11 cellular contexts compared by ENCODE assay signal in genomic region chr4:52863324-52863723, GRCh38. TPM values are rescaled to one million over a fixed set of nuclear protein-coding genes. Genes with fewer than 3 reads are reported as not detected.
A peak's percentile ranks its signal among the peaks of the same experiment; 100 is the strongest.
DNase-seq lines count a peak whose midpoint lies in the region; TF ChIP-seq lines count a peak whose summit lies in the region.
"Had no signal": no experiment of that assay in that cellular context is flagged by ENCODE, and none has a peak within 500 bp of the region (broad histone marks: within the 10 kb centered on the region; RNA-seq: fewer than 3 reads in every experiment).

No MANE protein-coding gene starts in this region.

- H3K9ac ChIP-seq in HUES64 (ENCODE audit: low read depth, low read length) = peak overlapping the region; percentile 93
- H3K9ac ChIP-seq in endodermal cell (ENCODE audit: extremely low read depth, low read length, poor library complexity, severe bottlenecking) = peak overlapping the region; percentile 74
- H3K9ac ChIP-seq in neural progenitor cell = no peak overlapping the region

- H4K20me1 ChIP-seq in neural progenitor cell (ENCODE audit: low read depth) = peaks cover 7% of the 10 kb centered on the region

- H3K9me3 Mint-ChIP-seq in CD8-positive, alpha-beta memory T cell = peaks cover 0 to 4% (median 0%) of the 10 kb centered on the region in 5 donors
- H3K9me3 Mint-ChIP-seq in endodermal cell = peaks cover 6% of the 10 kb centered on the region
- peaks cover 6% of the 10 kb centered on the region for H3K9me3 Mint-ChIP-seq in neural progenitor cell

- no peak overlapping the region for H3K27ac ChIP-seq in CD8-positive, alpha-beta memory T cell (ENCODE audit: low read depth, low read length)
- H3K27ac ChIP-seq in HUES64 (ENCODE audit: low read depth, low read length) = peak overlapping the region; percentile 84; the same call in 1 of the 2 replicates
- H3K27ac ChIP-seq in endodermal cell (ENCODE audit: low read depth, low read length) = peak overlapping the region; percentile 34
- H3K27ac ChIP-seq in neural progenitor cell = no peak overlapping the region

- H3K4me3 ChIP-seq in CD8-positive, alpha-beta memory T cell (ENCODE audit: low read length) = no peak overlapping the region
- H3K4me3 ChIP-seq in HUES64 (ENCODE audit: low read length) (peak overlapping the region; percentile 92), endodermal cell (ENCODE audit: low read length) (peak overlapping the region; percentile 96), neural progenitor cell (peak overlapping the region; percentile 53)

- H3K9me3 ChIP-seq in CD8-positive, alpha-beta memory T cell (ENCODE audit: low read length) = no peaks in the 10 kb centered on the region
- H3K9me3 ChIP-seq in HUES64 (ENCODE audit: insufficient read depth, low read depth, low read length) = peaks cover 4% of the 10 kb centered on the region; the same call in 1 of the 2 replicates
- H3K9me3 ChIP-seq in endodermal cell (ENCODE audit: control insufficient read depth, low read length) = peaks cover 4% of the 10 kb centered on the region
- H3K9me3 ChIP-seq in neural progenitor cell (ENCODE audit: low read depth) = no peaks in the 10 kb centered on the region

- H3K79me2 ChIP-seq in neural progenitor cell (ENCODE audit: low read depth) = peaks cover 8% of the 10 kb centered on the region

- no peak for DNase-seq in CD8-positive, alpha-beta memory T cell
- peak; percentile 51 for DNase-seq in endodermal cell
- peak; percentile 43 for DNase-seq in neural progenitor cell (ENCODE audit: low spot score)
- no peak for DNase-seq in A172 (ENCODE audit: low spot score)
- no peak for DNase-seq in hypothalamus (lab: John Stamatoyannopoulos, UW)
- DNase-seq in SKM-1 (lab: John Stamatoyannopoulos, UW; ENCODE audit: unreplicated experiment) = no peak
- DNase-seq: cortex of kidney, DND-41, T-helper 9 cell had no signal

- no peaks in the 10 kb centered on the region for H3K27me3 ChIP-seq in CD8-positive, alpha-beta memory T cell (ENCODE audit: insufficient read depth, low read length, poor library complexity, severe bottlenecking)
- H3K27me3 ChIP-seq in HUES64 (ENCODE audit: insufficient read depth, low read length) = peaks cover 15% of the 10 kb centered on the region; the same call in 1 of the 2 replicates
- H3K27me3 ChIP-seq in endodermal cell (ENCODE audit: control insufficient read depth, insufficient read depth, low read length, poor library complexity, severe bottlenecking) = no peaks in the 10 kb centered on the region
- peaks cover 30% of the 10 kb centered on the region for H3K27me3 ChIP-seq in neural progenitor cell

- peak overlapping the region in 6 of 7 donors; percentile 23 to 83 (median 38) for H3K4me3 Mint-ChIP-seq in CD8-positive, alpha-beta memory T cell
- H3K4me3 Mint-ChIP-seq in endodermal cell (peak overlapping the region; percentile 75), neural progenitor cell (peak overlapping the region; percentile 87)

- TF ChIP-seq CTCF in endodermal cell (conservative IDR thresholded peaks at IDR 0.05) = no peak
- TF ChIP-seq CTCF in neural progenitor cell (IDR thresholded peaks at IDR 0.05) = no peak

- peaks cover 8 to 16% (median 9%) of the 10 kb centered on the region in 3 donors for H3K4me1 Mint-ChIP-seq in CD8-positive, alpha-beta memory T cell
- H3K4me1 Mint-ChIP-seq in endodermal cell = peaks cover 33% of the 10 kb centered on the region
- peaks cover 52% of the 10 kb centered on the region for H3K4me1 Mint-ChIP-seq in neural progenitor cell

- CTCF ChIA-PET in CD8-positive, alpha-beta memory T cell (lab: Charles Lee) = interaction anchor here (1.3 kb wide), 1 partner anchor 151 kb away, joined by 3 read pairs; no protein-coding TSS in a partner anchor

- H3K27ac Mint-ChIP-seq in CD8-positive, alpha-beta memory T cell = no peak overlapping the region
- H3K27ac Mint-ChIP-seq in endodermal cell (peak overlapping the region; percentile 58), neural progenitor cell (no peak overlapping the region)

- peaks cover 6% of the 10 kb centered on the region for H3K4me1 ChIP-seq in CD8-positive, alpha-beta memory T cell (ENCODE audit: insufficient read depth, low read length)
- peaks cover 47% of the 10 kb centered on the region for H3K4me1 ChIP-seq in HUES64 (ENCODE audit: insufficient read depth, low read length)
- H3K4me1 ChIP-seq in endodermal cell (ENCODE audit: control insufficient read depth, insufficient read depth, low read length) = no peaks in the 10 kb centered on the region
- peaks cover 16% of the 10 kb centered on the region for H3K4me1 ChIP-seq in neural progenitor cell

- H3F3A ChIP-seq in neural progenitor cell (ENCODE audit: low read depth) = peaks cover 9% of the 10 kb centered on the region

- H3K36me3 ChIP-seq in CD8-positive, alpha-beta memory T cell (ENCODE audit: insufficient read depth, low read length) = no peaks in the 10 kb centered on the region
- peaks cover 49% of the 10 kb centered on the region for H3K36me3 ChIP-seq in HUES64 (ENCODE audit: insufficient read depth, low read length)
- H3K36me3 ChIP-seq in endodermal cell (ENCODE audit: control insufficient read depth, insufficient read depth, low read length) = peaks cover 39% of the 10 kb centered on the region
- H3K36me3 ChIP-seq in neural progenitor cell = no peaks in the 10 kb centered on the region

- H3K27me3 Mint-ChIP-seq in CD8-positive, alpha-beta memory T cell = peaks cover 14 to 46% of the 10 kb centered on the region in 2 donors
- H3K27me3 Mint-ChIP-seq in endodermal cell (ENCODE audit: insufficient read depth) = peaks cover 32% of the 10 kb centered on the region
- H3K27me3 Mint-ChIP-seq in neural progenitor cell (ENCODE audit: insufficient read depth, low read depth) = peaks cover 14% of the 10 kb centered on the region

- POLR2A ChIA-PET in CD8-positive, alpha-beta memory T cell (lab: Charles Lee) = interaction anchor here (1.0 kb wide), 1 partner anchor 141 kb away, joined by 4 read pairs; no protein-coding TSS in a partner anchor

- H3K4me2 ChIP-seq in neural progenitor cell = peak overlapping the region; percentile 86

- H3K36me3 Mint-ChIP-seq in CD8-positive, alpha-beta memory T cell = no peaks in the 10 kb centered on the region
- H3K36me3 Mint-ChIP-seq in endodermal cell (ENCODE audit: low read depth) (peaks cover 32% of the 10 kb centered on the region), neural progenitor cell (peaks cover 31% of the 10 kb centered on the region)

- WGBS in HUES64 = 12% methylated on average over 6 of the region's 6 CpGs
- 20 to 24% methylated on average over 4 to 6 of the region's 6 CpGs for WGBS in endodermal cell (ENCODE audit: insufficient coverage in 1 of 2, insufficient read length in 1 of 2), 2 experiments

- no peak overlapping the region for H2AFZ ChIP-seq in neural progenitor cell (replicated peaks)

RNA-seq across cellular contexts. Expression of gene RASL11B, which starts 1.2 kb away (rescaled TPM):
- under 1 TPM in 1 of 2 experiments, not detected in 1; 0.27 TPM for total RNA-seq in CD8-positive, alpha-beta memory T cell
- 0.12 TPM for polyA plus RNA-seq in CD8-positive, alpha-beta memory T cell
- polyA plus RNA-seq in HUES64 (2013, experiment 1 of 2) = 42.3 TPM
- polyA plus RNA-seq in HUES64 (2013, experiment 2 of 2) = 44.6 TPM
- total RNA-seq in endodermal cell (10 to 100 TPM in 1 of 2 donors, 1 to 10 TPM in 1; 7.0 to 12.7 TPM), neural progenitor cell (ENCODE audit: low replicate concordance) (6.8 and 10.1 TPM in 2 replicates)
- 35.2 TPM for polyA plus RNA-seq in endodermal cell (2013, experiment 1 of 2)
- polyA plus RNA-seq in endodermal cell (2013, experiment 2 of 2) = 28.1 TPM
- not detected in 2 replicates for total RNA-seq in A172 (2014; rRNA removed; shearing (Covaris generic))
- total RNA-seq: OCI-LY7 had no signal

Comparison
In these comparisons a context has a peak if more than half of its experiments do, and no peak if none do; other contexts are left out.
1. DNase-seq: peak in endodermal cell (single experiment) and neural progenitor cell (single experiment); none in CD8-positive, alpha-beta memory T cell (0 of 5), A172 (single experiment), hypothalamus (0 of 51) and SKM-1 (single experiment).
2. H3K27ac ChIP-seq: peak in HUES64 (single experiment) and endodermal cell (single experiment); none in CD8-positive, alpha-beta memory T cell (single experiment) and neural progenitor cell (single experiment).
3. Peak in every context shown above with its lines, with median percentiles within 50 percentile points of each other: H3K4me3 Mint-ChIP-seq.